ENCODE assay signal across 27 cellular contexts in the genomic region with DNA sequence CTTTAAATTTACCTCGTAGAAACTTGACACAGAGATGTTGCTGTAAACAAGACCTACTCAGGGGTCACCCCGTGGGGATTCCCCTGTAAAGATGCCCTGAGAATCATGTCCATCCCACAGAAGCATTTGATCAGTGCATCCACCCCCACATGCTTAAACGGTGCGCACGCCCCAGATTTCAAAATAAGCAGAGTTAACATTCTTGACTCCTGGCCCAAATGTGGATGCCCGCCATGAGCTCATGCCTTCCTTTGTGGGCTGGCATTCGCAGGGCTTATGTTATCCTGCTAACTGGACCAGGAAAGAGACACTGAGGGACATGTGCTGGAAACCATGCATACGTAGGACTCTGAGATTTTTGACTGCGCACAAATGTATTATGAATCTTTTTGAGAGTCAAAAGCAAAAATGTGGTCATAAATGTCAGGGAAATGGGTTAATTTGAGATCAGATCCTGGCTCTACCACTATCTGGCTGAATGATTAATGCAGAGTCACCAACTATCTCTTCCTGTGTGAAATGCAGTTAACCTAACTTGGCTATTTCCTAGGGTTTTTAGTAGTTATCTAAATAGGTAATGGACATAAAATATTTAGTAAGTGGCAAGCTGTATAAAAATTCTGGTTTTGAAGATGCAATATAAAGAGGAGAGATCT. TPM values are rescaled to one million over a fixed set of nuclear protein-coding genes. Genes with fewer than 3 reads are reported as not detected.
DNase-seq lines count a peak whose midpoint lies in the region; ATAC-seq lines count a peak whose summit lies in the region.
"Had no signal": no experiment of that assay in that cellular context is flagged by ENCODE, and none has a peak within 500 bp of the region (broad histone marks: within the 10 kb centered on the region; RNA-seq: fewer than 3 reads in every experiment).

No MANE protein-coding gene starts in this region.

- H3K9me3 Mint-ChIP-seq in activated T-cell treated with anti-CD3 and anti-CD28 coated beads, Interleukin-2, amount 50 U/mL, for 24 hours: no peaks in the 10 kb centered on the region
- peaks cover 8% of the 10 kb centered on the region for H3K9me3 Mint-ChIP-seq in T-helper 2 cell treated with Interferon-gamma antibody and Interleukin-4, amounts not matched to agents 5 μg/mL and 100 μg/mL, for 36 hours
- H3K9me3 Mint-ChIP-seq in CD4-positive, alpha-beta memory T cell: peaks cover 0 to 3% (median 0%) of the 10 kb centered on the region in 8 donors
- H3K9me3 Mint-ChIP-seq: dendritic cell treated with granulocyte-macrophage colony-stimulating factor and Interleukin-4, amounts not matched to agents 40 ng/mL and 50 ng/mL, for 4 days; type B pancreatic cell had no signal

- POLR2A ChIA-PET in CD4-positive, alpha-beta memory T cell (lab: Charles Lee; ENCODE audit: partially characterized antibody): no interaction called here

- intact Hi-C loops in CD4-positive, alpha-beta memory T cell (cut with micrococcal nuclease): no loop called here

- peaks cover 3% of the 10 kb centered on the region for H3K27me3 Mint-ChIP-seq in activated T-cell treated with anti-CD3 and anti-CD28 coated beads, Interleukin-2, amount 50 U/mL, for 24 hours
- no peaks in the 10 kb centered on the region for H3K27me3 Mint-ChIP-seq in T-helper 2 cell treated with Interferon-gamma antibody and Interleukin-4, amounts not matched to agents 5 μg/mL and 100 μg/mL, for 36 hours (ENCODE audit: low read depth)
- no peaks in the 10 kb centered on the region for H3K27me3 Mint-ChIP-seq in CD4-positive, alpha-beta memory T cell
- H3K27me3 Mint-ChIP-seq: dendritic cell treated with granulocyte-macrophage colony-stimulating factor and Interleukin-4, amounts not matched to agents 40 ng/mL and 50 ng/mL, for 4 days; type B pancreatic cell had no signal

- no peak overlapping the region for H3K4me3 Mint-ChIP-seq in activated T-cell treated with anti-CD3 and anti-CD28 coated beads, Interleukin-2, amount 50 U/mL, for 24 hours
- H3K4me3 Mint-ChIP-seq in T-helper 2 cell treated with Interferon-gamma antibody and Interleukin-4, amounts not matched to agents 5 μg/mL and 100 μg/mL, for 36 hours: peak overlapping the region; percentile 63
- no peak overlapping the region for H3K4me3 Mint-ChIP-seq in CD4-positive, alpha-beta memory T cell
- H3K4me3 Mint-ChIP-seq: dendritic cell treated with granulocyte-macrophage colony-stimulating factor and Interleukin-4, amounts not matched to agents 40 ng/mL and 50 ng/mL, for 4 days; HFFc6; type B pancreatic cell had no signal

- H3K36me3 Mint-ChIP-seq in activated T-cell treated with anti-CD3 and anti-CD28 coated beads, Interleukin-2, amount 50 U/mL, for 24 hours (ENCODE audit: low read depth): no peaks in the 10 kb centered on the region
- peaks cover 2% of the 10 kb centered on the region for H3K36me3 Mint-ChIP-seq in T-helper 2 cell treated with Interferon-gamma antibody and Interleukin-4, amounts not matched to agents 5 μg/mL and 100 μg/mL, for 36 hours (ENCODE audit: low read depth)
- H3K36me3 Mint-ChIP-seq in CD4-positive, alpha-beta memory T cell: peaks cover 0 to 3% of the 10 kb centered on the region in 2 donors
- H3K36me3 Mint-ChIP-seq: type B pancreatic cell had no signal

- CTCF ChIA-PET in CD4-positive, alpha-beta memory T cell (lab: Charles Lee; ENCODE audit: partially characterized antibody): no interaction called here

- H3K9me3 ChIP-seq in CD4-positive, alpha-beta memory T cell (ENCODE audit: control insufficient read depth in 1 of 2, low read length in 2 of 2): no peaks in the 10 kb centered on the region
- H3K9me3 ChIP-seq: lower lobe of right lung, mucosa of descending colon had no signal

- no peak for DNase-seq in activated T-cell treated with anti-CD3 and anti-CD28 coated beads, Interleukin-2, amount 50 U/mL, for 24 hours
- DNase-seq in activated T-cell treated with anti-CD3 and anti-CD28 coated beads, Interleukin-2, amount 50 U/mL, for 1 hour: no peak
- DNase-seq in T-helper 2 cell treated with Interferon-gamma antibody and Interleukin-4, amounts not matched to agents 5 μg/mL and 100 μg/mL, for 36 hours (ENCODE audit: low spot score): peak; percentile 31
- DNase-seq in fibroblast of gingiva (ENCODE audit: low read depth) (peak; percentile 42), NCI-H748 treated with DMSO at 0.1 percent for 48 hours (lab: John Stamatoyannopoulos, UW) (no peak)
- no peak for DNase-seq in stimulated activated naive CD8-positive, alpha-beta T cell treated with anti-CD3 and anti-CD28 coated beads, Interleukin-15, Interleukin-2, amounts not matched to agents 100 U/mL and 50 U/mL, for 24 hours
- no peak for DNase-seq in CD4-positive, alpha-beta memory T cell
- DNase-seq: activated CD4-positive, alpha-beta T cell treated with anti-CD3 and anti-CD28 coated beads for 1 hour; activated gamma-delta T cell; amniotic stem cell; DMS153; GDM1; HFFc6; kidney; lower lobe of right lung; mucosa of descending colon; NCI-H1694 treated with DMSO at 0.1 percent for 48 hours; NCI-H2171; NCI-H69; posterior cingulate gyrus; RPMI8226 had no signal

- H3K4me1 Mint-ChIP-seq in activated T-cell treated with anti-CD3 and anti-CD28 coated beads, Interleukin-2, amount 50 U/mL, for 24 hours (ENCODE audit: low read depth): peaks cover 33% of the 10 kb centered on the region
- H3K4me1 Mint-ChIP-seq in T-helper 2 cell treated with Interferon-gamma antibody and Interleukin-4, amounts not matched to agents 5 μg/mL and 100 μg/mL, for 36 hours (ENCODE audit: low read depth): peaks cover 42% of the 10 kb centered on the region
- H3K4me1 Mint-ChIP-seq in CD4-positive, alpha-beta memory T cell: no peaks in the 10 kb centered on the region

- H3K4me1 ChIP-seq in CD4-positive, alpha-beta memory T cell (ENCODE audit: insufficient read depth, low read length): no peaks in the 10 kb centered on the region
- H3K4me1 ChIP-seq: lower lobe of right lung had no signal

- no peak overlapping the region for H3K27ac ChIP-seq in CD4-positive, alpha-beta memory T cell (ENCODE audit: low read depth, low read length)
- H3K27ac ChIP-seq: cardiac muscle cell, lower lobe of right lung had no signal

- no peak overlapping the region for H3K4me3 ChIP-seq in CD4-positive, alpha-beta memory T cell (ENCODE audit: low read length in 2 of 2)
- H3K4me3 ChIP-seq: cardiac muscle cell, K562, lower lobe of right lung, mucosa of descending colon had no signal

- peak overlapping the region; percentile 50 for H3K27ac Mint-ChIP-seq in activated T-cell treated with anti-CD3 and anti-CD28 coated beads, Interleukin-2, amount 50 U/mL, for 24 hours
- peak overlapping the region; percentile 38 for H3K27ac Mint-ChIP-seq in T-helper 2 cell treated with Interferon-gamma antibody and Interleukin-4, amounts not matched to agents 5 μg/mL and 100 μg/mL, for 36 hours
- H3K27ac Mint-ChIP-seq in CD4-positive, alpha-beta memory T cell: no peak overlapping the region
- H3K27ac Mint-ChIP-seq: dendritic cell treated with granulocyte-macrophage colony-stimulating factor and Interleukin-4, amounts not matched to agents 40 ng/mL and 50 ng/mL, for 4 days; HFFc6; type B pancreatic cell had no signal

- no peaks in the 10 kb centered on the region for H3K36me3 ChIP-seq in CD4-positive, alpha-beta memory T cell (ENCODE audit: insufficient read depth, low read length)
- H3K36me3 ChIP-seq: cardiac muscle cell, lower lobe of right lung had no signal

- H3K27me3 ChIP-seq in CD4-positive, alpha-beta memory T cell (ENCODE audit: insufficient read depth, low read length): no peaks in the 10 kb centered on the region
- H3K27me3 ChIP-seq: cardiac muscle cell had no signal

- ATAC-seq in stimulated activated naive CD8-positive, alpha-beta T cell treated with anti-CD3 and anti-CD28 coated beads, Interleukin-15, Interleukin-2, amounts not matched to agents 100 U/mL and 50 U/mL, for 24 hours: peak; percentile 59
- no peak for ATAC-seq in HG03460 (IDR thresholded peaks at IDR 0.05; ENCODE audit: unreplicated experiment)
- ATAC-seq: K562, lower lobe of right lung, mucosa of descending colon, sciatic nerve had no signal

RNA-seq across cellular contexts. Expression of gene TP63, which starts 9.1 kb away (rescaled TPM):
- under 1 TPM; 0.25 to 0.55 TPM for total RNA-seq in CD4-positive, alpha-beta memory T cell
- under 1 TPM in 1 of 2 donors, not detected in 1; 0.64 TPM for polyA plus RNA-seq in CD4-positive, alpha-beta memory T cell
- total RNA-seq: cardiac muscle cell, HFFc6 had no signal
- polyA plus RNA-seq: cardiac muscle cell had no signal

Comparison
In these comparisons a context has a peak if more than half of its experiments do, and no peak if none do; other contexts are left out.
1. DNase-seq: peak in T-helper 2 cell treated with Interferon-gamma antibody and Interleukin-4, amounts not matched to agents 5 μg/mL and 100 μg/mL, for 36 hours (single experiment) and fibroblast of gingiva (single experiment); none in activated T-cell treated with anti-CD3 and anti-CD28 coated beads, Interleukin-2, amount 50 U/mL, for 24 hours (single experiment), activated T-cell treated with anti-CD3 and anti-CD28 coated beads, Interleukin-2, amount 50 U/mL, for 1 hour (single experiment), stimulated activated naive CD8-positive, alpha-beta T cell treated with anti-CD3 and anti-CD28 coated beads, Interleukin-15, Interleukin-2, amounts not matched to agents 100 U/mL and 50 U/mL, for 24 hours (single experiment), CD4-positive, alpha-beta memory T cell (0 of 5) and NCI-H748 treated with DMSO at 0.1 percent for 48 hours (single experiment).
2. H3K27ac Mint-ChIP-seq: peak in activated T-cell treated with anti-CD3 and anti-CD28 coated beads, Interleukin-2, amount 50 U/mL, for 24 hours (single experiment) and T-helper 2 cell treated with Interferon-gamma antibody and Interleukin-4, amounts not matched to agents 5 μg/mL and 100 μg/mL, for 36 hours (single experiment); none in CD4-positive, alpha-beta memory T cell (0 of 7).